Comparison of ENCODE assay signal across 1 cellular context in genomic region chr3:38082296-38082695, GRCh38. TPM values are rescaled to one million over a fixed set of nuclear protein-coding genes. Genes with fewer than 3 reads are reported as not detected.
"Had no signal": no experiment of that assay in that cellular context is flagged by ENCODE, and none has a peak within 500 bp of the region (broad histone marks: within the 10 kb centered on the region; RNA-seq: fewer than 3 reads in every experiment).

No MANE protein-coding gene starts in this region.

RNA-seq across cellular contexts. Expression of gene DLEC1, which starts 43.3 kb away (rescaled TPM):
- total RNA-seq: GM23248 had no signal
